8 cellular contexts compared by ENCODE assay signal in genomic region chr7:87220734-87221215, GRCh38. TPM values are rescaled to one million over a fixed set of nuclear protein-coding genes. Genes with fewer than 3 reads are reported as not detected.
DNase-seq lines count a peak whose midpoint lies in the region; ATAC-seq and TF ChIP-seq lines count a peak whose summit lies in the region.

No MANE protein-coding gene starts in this region.

- TF ChIP-seq CTCF in BE2C (IDR thresholded peaks at IDR 0.05; ENCODE audit: low read depth, low read length), result no peak
- TF ChIP-seq CTCF in HFF-Myc (IDR thresholded peaks at IDR 0.05; ENCODE audit: low read depth, low read length, missing control alignments), result no peak
- no peak for TF ChIP-seq CTCF in kidney epithelial cell (IDR thresholded peaks at IDR 0.05; ENCODE audit: insufficient read depth, low read length, poor library complexity, severe bottlenecking)

- H3K36me3 Mint-ChIP-seq in activated naive CD8-positive, alpha-beta T cell treated with anti-CD3 and anti-CD28 coated beads for 36 hours, result peaks cover 25% of the 10 kb centered on the region

- H3K9me3 ChIP-seq in BE2C, result no peaks in the 10 kb centered on the region; the same call in 1 of the 2 replicates

- ATAC-seq in stimulated activated naive CD8-positive, alpha-beta T cell treated with anti-CD3 and anti-CD28 coated beads, Interleukin-15, amount 100 ng/mL, for 72 hours, result no peak
- no peak for ATAC-seq in HG02981 (IDR thresholded peaks at IDR 0.05; ENCODE audit: unreplicated experiment)

- no peaks in the 10 kb centered on the region for H3K4me1 ChIP-seq in BE2C

- peak overlapping the region; percentile 99 for H3K27ac Mint-ChIP-seq in activated naive CD8-positive, alpha-beta T cell treated with anti-CD3 and anti-CD28 coated beads for 36 hours
- H3K27ac Mint-ChIP-seq in stimulated activated naive CD8-positive, alpha-beta T cell treated with anti-CD3 and anti-CD28 coated beads, Interleukin-15, amount 100 ng/mL, for 72 hours, result no peak overlapping the region

- H3K36me3 ChIP-seq in BE2C, result no peaks in the 10 kb centered on the region
- no peaks in the 10 kb centered on the region for H3K36me3 ChIP-seq in kidney epithelial cell (ENCODE audit: control insufficient read depth, insufficient read depth, low read length)

- no peaks in the 10 kb centered on the region for H3K9me3 Mint-ChIP-seq in activated naive CD8-positive, alpha-beta T cell treated with anti-CD3 and anti-CD28 coated beads for 36 hours
- H3K9me3 Mint-ChIP-seq in stimulated activated naive CD8-positive, alpha-beta T cell treated with anti-CD3 and anti-CD28 coated beads, Interleukin-15, amount 100 ng/mL, for 72 hours, result no peaks in the 10 kb centered on the region

- peak overlapping the region; percentile 99 for H3K4me3 Mint-ChIP-seq in activated naive CD8-positive, alpha-beta T cell treated with anti-CD3 and anti-CD28 coated beads for 36 hours
- peak overlapping the region; percentile 99 to 100 for H3K4me3 Mint-ChIP-seq in stimulated activated naive CD8-positive, alpha-beta T cell treated with anti-CD3 and anti-CD28 coated beads, Interleukin-15, amount 100 ng/mL, for 72 hours

- peaks cover 3% of the 10 kb centered on the region for H3K27me3 Mint-ChIP-seq in activated naive CD8-positive, alpha-beta T cell treated with anti-CD3 and anti-CD28 coated beads for 36 hours
- H3K27me3 Mint-ChIP-seq in stimulated activated naive CD8-positive, alpha-beta T cell treated with anti-CD3 and anti-CD28 coated beads, Interleukin-15, amount 100 ng/mL, for 72 hours, result no peaks in the 10 kb centered on the region

- peaks cover 22% of the 10 kb centered on the region for H3K4me1 Mint-ChIP-seq in activated naive CD8-positive, alpha-beta T cell treated with anti-CD3 and anti-CD28 coated beads for 36 hours
- peaks cover 11% of the 10 kb centered on the region for H3K4me1 Mint-ChIP-seq in stimulated activated naive CD8-positive, alpha-beta T cell treated with anti-CD3 and anti-CD28 coated beads, Interleukin-15, amount 100 ng/mL, for 72 hours

- DNase-seq in BE2C (no peak), HFF-Myc (ENCODE audit: extremely low read depth, low read depth) (no peak), kidney epithelial cell (ENCODE audit: low read depth) (no peak), NCI-H1048 (lab: John Stamatoyannopoulos, UW) (no peak), glomerular visceral epithelial cell (ENCODE audit: extremely low spot score) (no peak)
- no peak for DNase-seq in activated naive CD8-positive, alpha-beta T cell treated with anti-CD3 and anti-CD28 coated beads for 36 hours
- no peak for DNase-seq in stimulated activated naive CD8-positive, alpha-beta T cell treated with anti-CD3 and anti-CD28 coated beads, Interleukin-15, amount 100 ng/mL, for 72 hours

- H3K4me3 ChIP-seq in BE2C (ENCODE audit: low read depth, low read length), result peak overlapping the region; percentile 97
- peak overlapping the region; percentile 87 for H3K4me3 ChIP-seq in HFF-Myc (replicated peaks; ENCODE audit: low read depth, low read length)
- H3K4me3 ChIP-seq in kidney epithelial cell (ENCODE audit: low read depth, low read length), result peak overlapping the region; percentile 80

- H3K27me3 ChIP-seq in BE2C (no peaks in the 10 kb centered on the region), kidney epithelial cell (ENCODE audit: control insufficient read depth, insufficient read depth, low read length) (no peaks in the 10 kb centered on the region)

RNA-seq across cellular contexts. Expression of gene TMEM243, which starts 1.2 kb away (rescaled TPM):
- 15.3 TPM for polyA plus RNA-seq in BE2C (2012; ENCODE audit: insufficient read depth, insufficient read length, low read depth)
- total RNA-seq in activated naive CD8-positive, alpha-beta T cell treated with anti-CD3 and anti-CD28 coated beads for 36 hours, result 10 to 100 TPM; 86.3 to 94.9 TPM
- total RNA-seq in kidney epithelial cell, result 28.9 and 35.0 TPM in 2 replicates
